Comparison of ENCODE assay signal across 8 cellular contexts in genomic region chr6:75201901-75202672, GRCh38. TPM values are rescaled to one million over a fixed set of nuclear protein-coding genes. Genes with fewer than 3 reads are reported as not detected.
A peak's percentile ranks its signal among the peaks of the same experiment; 100 is the strongest.
DNase-seq lines count a peak whose midpoint lies in the region; ATAC-seq, FAIRE-seq and TF ChIP-seq lines count a peak whose summit lies in the region.

No MANE protein-coding gene starts in this region.

- no peaks in the 10 kb centered on the region for H3K36me3 ChIP-seq in CD8-positive, alpha-beta memory T cell (ENCODE audit: insufficient read depth, low read length)
- no peaks in the 10 kb centered on the region for H3K36me3 ChIP-seq in MG63
- no peaks in the 10 kb centered on the region for H3K36me3 ChIP-seq in endothelial cell of umbilical vein (ENCODE audit: control insufficient read depth in 2 of 2, extremely low read depth in 1 of 2, insufficient read depth in 2 of 2, low read length in 2 of 2)
- H3K36me3 ChIP-seq in muscle layer of duodenum (ENCODE audit: control insufficient read depth in 1 of 2, insufficient read depth in 2 of 2, low read length in 2 of 2): no peaks in the 10 kb centered on the region

- no peaks in the 10 kb centered on the region for H3K9me3 ChIP-seq in CD8-positive, alpha-beta memory T cell (ENCODE audit: low read length)
- no peaks in the 10 kb centered on the region for H3K9me3 ChIP-seq in MG63
- no peaks in the 10 kb centered on the region for H3K9me3 ChIP-seq in endothelial cell of umbilical vein (replicated peaks; ENCODE audit: control insufficient read depth, insufficient read depth, low read length)
- H3K9me3 ChIP-seq in muscle layer of duodenum (ENCODE audit: control insufficient read depth in 1 of 2, low read length in 2 of 2): no peaks in the 10 kb centered on the region

- BruUV-seq in endothelial cell of umbilical vein (replicated peaks; lab: Mats Ljungman, UMichigan): no TSS peak

- ATAC-seq in GM18502 (IDR thresholded peaks at IDR 0.05; ENCODE audit: poor library complexity, unreplicated experiment): no peak
- no peak for ATAC-seq in GM18505 (IDR thresholded peaks at IDR 0.05; ENCODE audit: unreplicated experiment)

- POLR2A ChIA-PET in CD8-positive, alpha-beta memory T cell (lab: Charles Lee): no interaction called here
- POLR2A ChIA-PET in endothelial cell of umbilical vein (lab: Charles Lee): no interaction called here
- POLR2A ChIA-PET in activated CD4-positive, alpha-beta memory T cell treated with anti-CD3 and anti-CD28 coated beads for 36 hours (lab: Charles Lee): no interaction called here

- peak overlapping the region; percentile 71 for H2AFZ ChIP-seq in endothelial cell of umbilical vein (ENCODE audit: low read depth, low read length)

- peaks cover 27% of the 10 kb centered on the region for H3K4me1 ChIP-seq in CD8-positive, alpha-beta memory T cell (ENCODE audit: insufficient read depth, low read length)
- H3K4me1 ChIP-seq in endothelial cell of umbilical vein (ENCODE audit: control insufficient read depth, extremely low read depth, insufficient read depth, low read length): peaks cover 26% of the 10 kb centered on the region
- H3K4me1 ChIP-seq in muscle layer of duodenum (ENCODE audit: control insufficient read depth in 1 of 2, insufficient read depth in 2 of 2, low read length in 2 of 2): peaks cover 0 to 19% of the 10 kb centered on the region in 2 donors

- H3K79me2 ChIP-seq in endothelial cell of umbilical vein (ENCODE audit: control insufficient read depth, insufficient read depth, low read length): no peaks in the 10 kb centered on the region

- no peaks in the 10 kb centered on the region for H4K20me1 ChIP-seq in endothelial cell of umbilical vein (replicated peaks; ENCODE audit: control insufficient read depth, extremely low read depth, insufficient read depth, low read length)

- no peaks in the 10 kb centered on the region for H3K9me3 Mint-ChIP-seq in CD8-positive, alpha-beta memory T cell
- H3K9me3 Mint-ChIP-seq in activated CD4-positive, alpha-beta memory T cell treated with anti-CD3 and anti-CD28 coated beads for 36 hours: no peaks in the 10 kb centered on the region

- H3K27ac Mint-ChIP-seq in CD8-positive, alpha-beta memory T cell: peak overlapping the region in 1 of 8 donors; percentile 43
- no peak overlapping the region for H3K27ac Mint-ChIP-seq in activated CD4-positive, alpha-beta memory T cell treated with anti-CD3 and anti-CD28 coated beads for 36 hours

- peaks cover 36% of the 10 kb centered on the region for H3K27me3 ChIP-seq in CD8-positive, alpha-beta memory T cell (ENCODE audit: insufficient read depth, low read length, poor library complexity, severe bottlenecking)
- H3K27me3 ChIP-seq in MG63 (no peaks in the 10 kb centered on the region), endothelial cell of umbilical vein (ENCODE audit: control insufficient read depth in 2 of 2, insufficient read depth in 2 of 2, low read length in 2 of 2) (peaks cover 2 to 3% of the 10 kb centered on the region in 2 experiments), muscle layer of duodenum (ENCODE audit: low read depth, low read length) (peaks cover 31% of the 10 kb centered on the region)

- no peak overlapping the region for H3K27ac ChIP-seq in CD8-positive, alpha-beta memory T cell (ENCODE audit: low read depth, low read length)
- H3K27ac ChIP-seq in endothelial cell of umbilical vein (ENCODE audit: insufficient read depth, low read depth, low read length) (no peak overlapping the region), muscle layer of duodenum (ENCODE audit: low read length) (peak overlapping the region; percentile 94)

- peak overlapping the region in 5 of 7 donors; percentile 22 to 50 (median 44) for H3K4me3 Mint-ChIP-seq in CD8-positive, alpha-beta memory T cell
- no peak overlapping the region for H3K4me3 Mint-ChIP-seq in activated CD4-positive, alpha-beta memory T cell treated with anti-CD3 and anti-CD28 coated beads for 36 hours

- intact Hi-C loops in endothelial cell of umbilical vein (cut with micrococcal nuclease): loop anchor here (1.0 to 10.0 kb wide), 4 partner anchors 47 to 605 kb away; no protein-coding TSS in a partner anchor
- intact Hi-C loops in activated CD4-positive, alpha-beta memory T cell treated with anti-CD3 and anti-CD28 coated beads for 36 hours (cut with micrococcal nuclease): loop anchor here (10.0 kb wide), 1 partner anchor 627 kb away; no protein-coding TSS in a partner anchor

- H3K27me3 Mint-ChIP-seq in CD8-positive, alpha-beta memory T cell: peaks cover 40 to 82% of the 10 kb centered on the region in 2 donors
- H3K27me3 Mint-ChIP-seq in activated CD4-positive, alpha-beta memory T cell treated with anti-CD3 and anti-CD28 coated beads for 36 hours: peaks cover 60% of the 10 kb centered on the region

- no peaks in the 10 kb centered on the region for H3K36me3 Mint-ChIP-seq in CD8-positive, alpha-beta memory T cell
- no peaks in the 10 kb centered on the region for H3K36me3 Mint-ChIP-seq in activated CD4-positive, alpha-beta memory T cell treated with anti-CD3 and anti-CD28 coated beads for 36 hours

- peak overlapping the region; percentile 43 for H3K4me2 ChIP-seq in endothelial cell of umbilical vein (ENCODE audit: insufficient read depth, low read length)

- no peak for DNase-seq in CD8-positive, alpha-beta memory T cell
- DNase-seq in MG63: peak; percentile 74
- DNase-seq in endothelial cell of umbilical vein (ENCODE audit: low read depth, low spot score): peak; percentile 46
- DNase-seq in activated CD4-positive, alpha-beta memory T cell treated with anti-CD3 and anti-CD28 coated beads for 36 hours: no peak
- no peak for DNase-seq in NCI-H2227 (lab: John Stamatoyannopoulos, UW; ENCODE audit: unreplicated experiment)

- no peak for FAIRE-seq in endothelial cell of umbilical vein (lab: Jason Lieb, UNC)

- H3K4me1 Mint-ChIP-seq in CD8-positive, alpha-beta memory T cell: peaks cover 36 to 46% (median 38%) of the 10 kb centered on the region in 3 donors
- H3K4me1 Mint-ChIP-seq in activated CD4-positive, alpha-beta memory T cell treated with anti-CD3 and anti-CD28 coated beads for 36 hours (ENCODE audit: low read depth): peaks cover 33% of the 10 kb centered on the region

- H3K9ac ChIP-seq in endothelial cell of umbilical vein (replicated peaks; ENCODE audit: extremely low read depth, insufficient read depth, low read length): no peak overlapping the region

- peak in 1 of 2 donors; percentile 16 for TF ChIP-seq CTCF in endothelial cell of umbilical vein (IDR thresholded peaks at IDR 0.05; ENCODE audit: extremely low read depth in 1 of 2, insufficient read depth in 1 of 2, low read depth in 1 of 2, low read length in 2 of 2)

- H3K4me3 ChIP-seq in CD8-positive, alpha-beta memory T cell (ENCODE audit: low read length): no peak overlapping the region
- H3K4me3 ChIP-seq in MG63: peak overlapping the region; percentile 44
- peak overlapping the region in 2 of 3 experiments; percentile 16 to 40 for H3K4me3 ChIP-seq in endothelial cell of umbilical vein (replicated peaks in 1 of 3; ENCODE audit: insufficient read depth in 1 of 3, low read depth in 1 of 3, low read length in 3 of 3)
- peak overlapping the region; percentile 38 to 76 for H3K4me3 ChIP-seq in muscle layer of duodenum (ENCODE audit: low read depth in 1 of 2, low read length in 2 of 2)

- dilution Hi-C loops in endothelial cell of umbilical vein (cut with MboI; ENCODE audit: extremely low pct_ligation_motif_present, low sequenced_read_pairs): no loop called here

- TF ChIP-seq POLR2A in endothelial cell of umbilical vein (IDR thresholded peaks at IDR 0.05; ENCODE audit: low read depth, low read length) (no peak), GM18505 (IDR thresholded peaks at IDR 0.05; ENCODE audit: borderline replicate concordance, extremely low read depth, insufficient read depth, insufficient read length) (no peak)

- H3K9me1 ChIP-seq in endothelial cell of umbilical vein (replicated peaks; ENCODE audit: control insufficient read depth, extremely low read depth, insufficient read depth, low read length): no peaks in the 10 kb centered on the region

- CTCF ChIA-PET in CD8-positive, alpha-beta memory T cell (lab: Charles Lee): interaction anchor here (1.2 kb wide), 2 partner anchors 8 to 1469 kb away, joined by 4 to 5 read pairs; no protein-coding TSS in a partner anchor
- CTCF ChIA-PET in endothelial cell of umbilical vein (lab: Charles Lee): interaction anchor here (0.8 to 12.5 kb wide), 20 partner anchors 27 to 1463 kb away, joined by 3 to 393 read pairs (median 5); no protein-coding TSS in a partner anchor
- CTCF ChIA-PET in activated CD4-positive, alpha-beta memory T cell treated with anti-CD3 and anti-CD28 coated beads for 36 hours (lab: Charles Lee): interaction anchor here (10.7 kb wide), 1 partner anchor 1110 kb away, joined by 129 read pairs; no protein-coding TSS in a partner anchor

RNA-seq across cellular contexts. Expression of gene COL12A1, which starts 3.8 kb away (rescaled TPM):
- total RNA-seq in CD8-positive, alpha-beta memory T cell: not detected
- not detected for polyA plus RNA-seq in CD8-positive, alpha-beta memory T cell
- total RNA-seq in MG63 (2014; rRNA removed; shearing (Covaris generic); ENCODE audit: low replicate concordance): 37.5 and 50.4 TPM in 2 replicates
- total RNA-seq in endothelial cell of umbilical vein: 89.1 and 102 TPM in 2 replicates
- polyA plus RNA-seq in endothelial cell of umbilical vein: 48.5 and 49.9 TPM in 2 replicates
- polyA plus RNA-seq in endothelial cell of umbilical vein (2011; cell fraction: cytosol; rRNA removed): 43.4 and 44.0 TPM in 2 replicates
- polyA plus RNA-seq in endothelial cell of umbilical vein (2011; cell fraction: nucleus; rRNA removed): 75.2 and 88.8 TPM in 2 replicates
- polyA plus RNA-seq in endothelial cell of umbilical vein (2012): 42.2 and 57.9 TPM in 2 replicates
- polyA minus RNA-seq in endothelial cell of umbilical vein: 216 and 284 TPM in 2 replicates
- polyA minus RNA-seq in endothelial cell of umbilical vein (2011; cell fraction: cytosol; rRNA and poly(A)+ RNA removed): 67.7 TPM
- polyA minus RNA-seq in endothelial cell of umbilical vein (2011; cell fraction: nucleus; rRNA and poly(A)+ RNA removed): 111 and 183 TPM in 2 replicates
- total RNA-seq in activated CD4-positive, alpha-beta memory T cell treated with anti-CD3 and anti-CD28 coated beads for 36 hours: not detected

RNA-seq across cellular contexts. Expression of gene COX7A2, which starts 41.5 kb away (rescaled TPM):
- total RNA-seq in CD8-positive, alpha-beta memory T cell: 100 to 1,000 TPM; 504 to 527 TPM
- 853 TPM for polyA plus RNA-seq in CD8-positive, alpha-beta memory T cell
- 187 and 302 TPM in 2 replicates for total RNA-seq in MG63 (2014; rRNA removed; shearing (Covaris generic); ENCODE audit: low replicate concordance)
- total RNA-seq in endothelial cell of umbilical vein: 426 and 455 TPM in 2 replicates
- 193 and 254 TPM in 2 replicates for polyA plus RNA-seq in endothelial cell of umbilical vein
- 190 and 198 TPM in 2 replicates for polyA plus RNA-seq in endothelial cell of umbilical vein (2011; cell fraction: cytosol; rRNA removed)
- polyA plus RNA-seq in endothelial cell of umbilical vein (2011; cell fraction: nucleus; rRNA removed): 93.3 and 104 TPM in 2 replicates
- 421 and 484 TPM in 2 replicates for polyA plus RNA-seq in endothelial cell of umbilical vein (2012)
- 79.4 and 85.3 TPM in 2 replicates for polyA minus RNA-seq in endothelial cell of umbilical vein
- 54.4 TPM for polyA minus RNA-seq in endothelial cell of umbilical vein (2011; cell fraction: cytosol; rRNA and poly(A)+ RNA removed)
- polyA minus RNA-seq in endothelial cell of umbilical vein (2011; cell fraction: nucleus; rRNA and poly(A)+ RNA removed): 24.0 and 27.7 TPM in 2 replicates
- 100 to 1,000 TPM; 564 to 566 TPM for total RNA-seq in activated CD4-positive, alpha-beta memory T cell treated with anti-CD3 and anti-CD28 coated beads for 36 hours

Comparison
In these comparisons a context has a peak if more than half of its experiments do, and no peak if none do; other contexts are left out.
1. DNase-seq: peak in MG63 (single experiment) and endothelial cell of umbilical vein (single experiment); none in CD8-positive, alpha-beta memory T cell (0 of 5), activated CD4-positive, alpha-beta memory T cell treated with anti-CD3 and anti-CD28 coated beads for 36 hours (single experiment) and NCI-H2227 (single experiment).
2. RNA of gene COL12A1, which starts 3.8 kb away (total RNA-seq): 89.1 to 102 TPM in endothelial cell of umbilical vein and 37.5 to 50.4 TPM in MG63; not detected in activated CD4-positive, alpha-beta memory T cell treated with anti-CD3 and anti-CD28 coated beads for 36 hours and not detected in CD8-positive, alpha-beta memory T cell; every median in the first group is over 10 times any median in the second.